Comparison of ENCODE assay signal across 19 cellular contexts in genomic region chr16:68403704-68404103, GRCh38. TPM values are rescaled to one million over a fixed set of nuclear protein-coding genes. Genes with fewer than 3 reads are reported as not detected.
"Had no signal": no experiment of that assay in that cellular context is flagged by ENCODE, and none has a peak within 500 bp of the region (broad histone marks: within the 10 kb centered on the region; RNA-seq: fewer than 3 reads in every experiment).

No MANE protein-coding gene starts in this region.

- DNase-seq: KBM-7, NCI-H1092, NCI-H1105 treated with DMSO at 0.1 percent for 48 hours, NCI-H1417 treated with DMSO at 0.1 percent for 48 hours, NCI-H146, NCI-H1694 treated with DMSO at 0.1 percent for 48 hours, NCI-H1930, NCI-H2081, NCI-H2107, NCI-H2227 treated with DMSO at 0.1 percent for 48 hours, NCI-H524 treated with DMSO at 0.1 percent for 48 hours, NCI-H69, NCI-H774, OCI-M1, PC-9, Peyer's patch, SHP77 treated with DMSO at 0.1 percent for 48 hours, SK-N-SH had no signal

- H3K27ac ChIP-seq: PC-9, Peyer's patch had no signal

- H3K4me1 ChIP-seq: Peyer's patch had no signal

- H3K36me3 ChIP-seq: Peyer's patch had no signal

- H3K4me3 ChIP-seq: PC-9, Peyer's patch had no signal

- H2AFZ ChIP-seq: PC-9 had no signal

- H3K27me3 ChIP-seq: Peyer's patch had no signal

- H3K4me2 ChIP-seq: PC-9, SK-N-SH had no signal

- H3K9me3 ChIP-seq: Peyer's patch, SK-N-SH had no signal

- H3K9ac ChIP-seq: SK-N-SH had no signal

RNA-seq across cellular contexts. Expression of gene SMPD3, which starts 44.6 kb away (rescaled TPM):
- total RNA-seq: MCF 10A had no signal
